In the genomic region with DNA sequence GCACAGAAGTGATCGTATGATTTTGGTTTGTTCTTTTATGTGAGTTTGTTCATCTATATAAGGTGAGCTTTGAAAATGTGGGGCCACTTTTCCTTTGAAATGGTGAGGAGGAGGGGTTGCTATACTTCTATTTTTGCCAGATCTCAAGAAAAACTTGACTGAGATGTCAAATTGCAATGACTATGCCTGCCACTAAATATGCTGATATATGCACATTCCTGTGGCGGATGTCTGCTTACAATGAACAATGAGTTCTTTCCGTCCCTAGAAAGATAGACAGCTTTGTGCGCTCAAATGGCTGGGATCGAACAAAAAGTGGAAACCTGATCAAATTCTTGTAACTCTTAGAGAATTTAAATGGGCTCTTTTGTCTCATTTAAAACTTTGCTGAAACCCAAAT, we compare ENCODE assay signal across 24 cellular contexts. TPM values are rescaled to one million over a fixed set of nuclear protein-coding genes. Genes with fewer than 3 reads are reported as not detected.
"Had no signal": no experiment of that assay in that cellular context is flagged by ENCODE, and none has a peak within 500 bp of the region (broad histone marks: within the 10 kb centered on the region; RNA-seq: fewer than 3 reads in every experiment).

No MANE protein-coding gene starts in this region.

- H3K36me3 ChIP-seq: MG63, SJCRH30 had no signal

- H3K4me3 ChIP-seq: MG63, SJCRH30, SK-N-MC had no signal

- H3K4me1 ChIP-seq: SJCRH30 had no signal

- ATAC-seq: Panc1, PC-3, Right ventricle myocardium inferior had no signal

- DNase-seq: KBM-7, MG63, NCI-H1092, NCI-H1105 treated with DMSO at 0.1 percent for 48 hours, NCI-H1417 treated with DMSO at 0.1 percent for 48 hours, NCI-H146, NCI-H1694 treated with DMSO at 0.1 percent for 48 hours, NCI-H1930, NCI-H2081, NCI-H2171, NCI-H226, NCI-H446, NCI-H510A, NCI-H524 treated with DMSO at 0.1 percent for 48 hours, NCI-H69, NCI-H774, PC-3, SHP77 treated with DMSO at 0.1 percent for 48 hours, SJCRH30 had no signal

- H3K27me3 ChIP-seq: MG63, SJCRH30 had no signal

- H3K27ac ChIP-seq: SJCRH30, SK-N-MC had no signal

- H3K9me3 ChIP-seq: MG63, SJCRH30 had no signal

RNA-seq across cellular contexts. Expression of a gene that starts 28.7 kb away (rescaled TPM):
- total RNA-seq: HT-29, PC-3 had no signal
- polyA plus RNA-seq: IgD-negative memory B cell had no signal
